Comparison of ENCODE assay signal across 26 cellular contexts in the genomic region with DNA sequence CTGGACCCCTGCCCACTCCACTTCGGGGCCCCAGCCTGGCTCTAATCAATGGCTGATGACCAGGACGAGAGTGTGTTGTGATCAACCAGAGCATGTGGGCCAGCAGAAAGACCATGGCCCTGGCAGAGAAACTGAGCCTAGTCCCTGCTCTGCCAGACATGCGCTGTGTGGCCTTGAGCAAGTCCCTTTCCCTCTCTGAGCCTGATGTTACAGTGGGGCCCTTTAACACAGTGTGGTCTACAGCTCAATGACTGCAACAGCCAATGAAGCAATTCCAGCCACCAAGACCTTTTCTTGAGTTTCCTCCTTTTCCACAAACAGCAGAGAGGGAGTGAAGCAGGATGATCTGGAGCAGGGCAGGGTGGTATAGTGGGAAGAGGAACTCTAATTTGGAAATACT. TPM values are rescaled to one million over a fixed set of nuclear protein-coding genes. Genes with fewer than 3 reads are reported as not detected.
"Had no signal": no experiment of that assay in that cellular context is flagged by ENCODE, and none has a peak within 500 bp of the region (broad histone marks: within the 10 kb centered on the region; RNA-seq: fewer than 3 reads in every experiment).

No MANE protein-coding gene starts in this region.

- H3K4me3 ChIP-seq: colonic mucosa, esophagus muscularis mucosa, gastroesophageal sphincter, heart left ventricle, hepatocyte, pancreas, stomach, thyroid gland had no signal

- H3K36me3 ChIP-seq: colonic mucosa, esophagus muscularis mucosa, gastroesophageal sphincter, heart left ventricle, neutrophil, pancreas, stomach, thyroid gland had no signal

- H3K27me3 ChIP-seq: colonic mucosa, esophagus muscularis mucosa, foreskin keratinocyte, gastroesophageal sphincter, heart left ventricle, hepatocyte, neutrophil, pancreas, stomach, thyroid gland had no signal

- H3K4me1 ChIP-seq: colonic mucosa, esophagus muscularis mucosa, foreskin keratinocyte, gastroesophageal sphincter, heart left ventricle, pancreas, stomach, thyroid gland had no signal

- H3K4me2 ChIP-seq: hepatocyte had no signal

- H3K9me3 ChIP-seq: colonic mucosa, esophagus muscularis mucosa, gastroesophageal sphincter, heart left ventricle, neutrophil, pancreas, stomach, thyroid gland had no signal

- DNase-seq: colonic mucosa; effector memory CD4-positive, alpha-beta T cell; foreskin keratinocyte; heart left ventricle; kidney; mammary epithelial cell; natural killer cell; pancreas; retina; stimulated activated CD4-positive, alpha-beta T cell treated with anti-CD3 and anti-CD28 coated beads, Interleukin-2, amount 100 ng/mL, for 24 hours; stimulated activated CD4-positive, alpha-beta T cell treated with anti-CD3 and anti-CD28 coated beads, Interleukin-4, amount 100 ng/mL, for 24 hours; stimulated activated naive CD4-positive, alpha-beta T cell treated with Interleukin-2 at 50 U/mL for 16 hours; stomach; thyroid gland; trophoblast cell had no signal

- H3K27ac ChIP-seq: colonic mucosa, esophagus muscularis mucosa, foreskin keratinocyte, gastroesophageal sphincter, heart left ventricle, hepatocyte, neutrophil, pancreas, thyroid gland had no signal

- H2AFZ ChIP-seq: hepatocyte had no signal

- H3K79me2 ChIP-seq: hepatocyte had no signal

- FAIRE-seq: endothelial cell of umbilical vein, kidney, pancreas had no signal

RNA-seq across cellular contexts. Expression of a gene that starts 25.8 kb away (rescaled TPM):
- total RNA-seq: pulmonary artery endothelial cell had no signal
- polyA plus RNA-seq: neural cell, pancreas had no signal

RNA-seq across cellular contexts. Expression of a gene that starts 38.9 kb away (rescaled TPM):
- total RNA-seq: chondrocyte, endothelial cell of umbilical vein, epithelial cell of proximal tubule, left lobe of liver, pulmonary artery endothelial cell, subcutaneous adipose tissue, thyroid gland had no signal
- polyA plus RNA-seq: endothelial cell of umbilical vein, foreskin keratinocyte had no signal
